ENCODE assay signal across 34 cellular contexts in the genomic region with DNA sequence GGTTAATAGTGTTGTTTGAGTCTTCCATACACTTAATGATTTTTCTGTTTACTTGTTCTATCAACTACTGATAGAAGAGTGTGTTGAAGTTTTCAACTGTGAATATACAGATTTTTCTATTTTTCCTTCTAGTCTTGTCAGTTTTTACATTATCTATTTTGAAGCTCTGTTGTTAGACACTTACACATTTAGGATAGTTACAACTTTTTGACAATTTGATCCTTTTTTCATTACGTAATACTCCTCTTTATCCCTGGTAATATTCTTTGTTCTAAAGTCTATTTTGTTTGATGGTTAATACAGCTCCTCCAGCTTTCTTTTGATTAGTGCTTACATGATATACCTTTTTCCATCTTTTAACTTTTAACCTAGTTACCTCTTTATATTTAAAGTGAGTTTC.
"Had no signal": no experiment of that assay in that cellular context is flagged by ENCODE, and none has a peak within 500 bp of the region (broad histone marks: within the 10 kb centered on the region; RNA-seq: fewer than 3 reads in every experiment).

No MANE protein-coding gene starts in this region.

- H3K9me3 ChIP-seq: MG63 had no signal

- DNase-seq: Karpas-422, Kasumi-1, MG63, MM.1S, MV-4-11, NCI-H1048, NCI-H1092, NCI-H1092 treated with DMSO at 0.1 percent for 48 hours, NCI-H1105, NCI-H1105 treated with DMSO at 0.1 percent for 48 hours, NCI-H1417, NCI-H1417 treated with DMSO at 0.1 percent for 48 hours, NCI-H1436, NCI-H1436 treated with DMSO at 0.1 percent for 48 hours, NCI-H146, NCI-H1694, NCI-H1694 treated with DMSO at 0.1 percent for 48 hours, NCI-H187, NCI-H187 treated with DMSO at 0.1 percent for 48 hours, NCI-H1930, NCI-H2029, NCI-H2029 treated with DMSO at 0.1 percent for 48 hours, NCI-H2081, NCI-H2081 treated with DMSO at 0.1 percent for 48 hours, NCI-H2107, NCI-H2171, NCI-H2171 treated with DMSO at 0.1 percent for 48 hours, NCI-H2227 treated with DMSO at 0.1 percent for 48 hours, NCI-H226, NCI-H345, NCI-H446, NCI-H446 treated with DMSO at 0.1 percent for 48 hours, NCI-H510A, NCI-H510A treated with DMSO at 0.1 percent for 48 hours had no signal

- H3K36me3 ChIP-seq: MG63 had no signal

- H3K4me3 ChIP-seq: MG63 had no signal

- H3K27me3 ChIP-seq: MG63 had no signal
